1 cellular context compared by ENCODE assay signal in the genomic region with DNA sequence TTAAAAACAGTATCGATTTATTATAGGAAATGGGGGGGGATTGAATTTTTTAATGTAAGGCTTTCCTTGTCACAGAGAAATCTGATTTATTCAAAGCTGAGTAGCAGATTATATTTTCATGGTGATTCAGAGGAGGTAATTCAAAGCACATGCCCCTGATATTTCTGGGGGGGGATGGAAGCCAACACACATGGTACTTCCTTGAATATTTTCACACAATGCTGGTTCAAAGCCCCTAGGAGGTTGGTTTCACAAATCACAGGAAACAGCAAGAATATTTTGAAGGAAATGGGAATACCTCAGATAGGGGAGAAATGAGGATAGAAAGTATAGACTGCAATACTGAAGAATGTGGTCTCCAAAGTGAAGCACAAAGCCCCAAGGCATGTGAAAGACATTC.
A peak's percentile ranks its signal among the peaks of the same experiment; 100 is the strongest.
TF ChIP-seq lines count a peak whose summit lies in the region.

No MANE protein-coding gene starts in this region.

TF ChIP-seq in SK-N-SH, 30 proteins besides CTCF, POLR2A, EP300 and RAD21 (continued from another document):
- TF ChIP-seq, protein P1, sequence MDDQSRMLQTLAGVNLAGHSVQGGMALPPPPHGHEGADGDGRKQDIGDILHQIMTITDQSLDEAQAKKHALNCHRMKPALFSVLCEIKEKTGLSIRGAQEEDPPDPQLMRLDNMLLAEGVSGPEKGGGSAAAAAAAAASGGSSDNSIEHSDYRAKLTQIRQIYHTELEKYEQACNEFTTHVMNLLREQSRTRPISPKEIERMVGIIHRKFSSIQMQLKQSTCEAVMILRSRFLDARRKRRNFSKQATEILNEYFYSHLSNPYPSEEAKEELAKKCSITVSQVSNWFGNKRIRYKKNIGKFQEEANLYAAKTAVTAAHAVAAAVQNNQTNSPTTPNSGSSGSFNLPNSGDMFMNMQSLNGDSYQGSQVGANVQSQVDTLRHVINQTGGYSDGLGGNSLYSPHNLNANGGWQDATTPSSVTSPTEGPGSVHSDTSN (IDR thresholded peaks at IDR 0.05), result peak; percentile 79
- TF ChIP-seq ELF1 (IDR thresholded peaks at IDR 0.05) (peak; percentile 27; the same call in 1 of the 2 replicates), NRF1 (IDR thresholded peaks at IDR 0.05; ENCODE audit: low read depth, low read length) (no peak), YY1 (IDR thresholded peaks at IDR 0.05; ENCODE audit: low read depth) (no peak), MEF2A (IDR thresholded peaks at IDR 0.05; ENCODE audit: borderline replicate concordance, low read depth) (no peak), RCOR1 (IDR thresholded peaks at IDR 0.05; ENCODE audit: low read length) (no peak), RXRA (IDR thresholded peaks at IDR 0.05; ENCODE audit: borderline replicate concordance, low read depth) (no peak), SIN3A (IDR thresholded peaks at IDR 0.05; ENCODE audit: borderline replicate concordance, low read depth, low read length) (no peak), MXI1 (IDR thresholded peaks at IDR 0.05; ENCODE audit: low read depth, low read length) (no peak), SMC3 (IDR thresholded peaks at IDR 0.05; ENCODE audit: low read depth, low read length) (no peak), CHD2 (IDR thresholded peaks at IDR 0.05; ENCODE audit: low read length, partially characterized antibody) (no peak), USF2 (IDR thresholded peaks at IDR 0.05; ENCODE audit: borderline replicate concordance, low read depth, low read length) (no peak), POLR2AphosphoS5 (IDR thresholded peaks at IDR 0.05; ENCODE audit: low read depth, low read length) (peak; percentile 42; the same call in 1 of the 2 replicates), MAX (IDR thresholded peaks at IDR 0.05; ENCODE audit: low read depth) (peak; percentile 60), USF1 (IDR thresholded peaks at IDR 0.05; ENCODE audit: borderline replicate concordance, low read depth) (no peak), JUND (IDR thresholded peaks at IDR 0.05) (peak; percentile 84), FOXJ3 (CRISPR knock-in tag; IDR thresholded peaks at IDR 0.05) (no peak), FOXM1 (IDR thresholded peaks at IDR 0.05; ENCODE audit: low read depth) (peak; percentile 39; the same call in 1 of the 2 replicates), GATA2 (CRISPR knock-in tag; IDR thresholded peaks at IDR 0.05) (no peak), TEAD4 (IDR thresholded peaks at IDR 0.05; ENCODE audit: borderline replicate concordance, insufficient read depth) (peak; percentile 57; the same call in 1 of the 2 replicates), GABPA (IDR thresholded peaks at IDR 0.05; ENCODE audit: low read depth) (no peak), REST (IDR thresholded peaks at IDR 0.05; ENCODE audit: low read depth, low read length) (no peak), FOSL2 (IDR thresholded peaks at IDR 0.05; ENCODE audit: borderline replicate concordance, low read depth) (peak; percentile 80), TCF12 (IDR thresholded peaks at IDR 0.05) (peak; percentile 98), EZH2phosphoT487 (IDR thresholded peaks at IDR 0.05; ENCODE audit: borderline replicate concordance, low read depth) (no peak), TAF1 (IDR thresholded peaks at IDR 0.05; ENCODE audit: borderline replicate concordance, low read depth, low read length) (no peak)
- TF ChIP-seq, protein P2, sequence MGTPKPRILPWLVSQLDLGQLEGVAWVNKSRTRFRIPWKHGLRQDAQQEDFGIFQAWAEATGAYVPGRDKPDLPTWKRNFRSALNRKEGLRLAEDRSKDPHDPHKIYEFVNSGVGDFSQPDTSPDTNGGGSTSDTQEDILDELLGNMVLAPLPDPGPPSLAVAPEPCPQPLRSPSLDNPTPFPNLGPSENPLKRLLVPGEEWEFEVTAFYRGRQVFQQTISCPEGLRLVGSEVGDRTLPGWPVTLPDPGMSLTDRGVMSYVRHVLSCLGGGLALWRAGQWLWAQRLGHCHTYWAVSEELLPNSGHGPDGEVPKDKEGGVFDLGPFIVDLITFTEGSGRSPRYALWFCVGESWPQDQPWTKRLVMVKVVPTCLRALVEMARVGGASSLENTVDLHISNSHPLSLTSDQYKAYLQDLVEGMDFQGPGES (IDR thresholded peaks at IDR 0.05; ENCODE audit: low read depth, low read length), result no peak
